In genomic region chr11:130124096-130124495, GRCh38 we compare ENCODE assay signal across 8 cellular contexts. TPM values are rescaled to one million over a fixed set of nuclear protein-coding genes. Genes with fewer than 3 reads are reported as not detected.
A peak's percentile ranks its signal among the peaks of the same experiment; 100 is the strongest.
DNase-seq lines count a peak whose midpoint lies in the region; ATAC-seq and TF ChIP-seq lines count a peak whose summit lies in the region.

No MANE protein-coding gene starts in this region.

- H2AK5ac ChIP-seq in trophoblast cell (ENCODE audit: low read length) = no peak overlapping the region

- H3K27me3 ChIP-seq in fibroblast of lung (ENCODE audit: control insufficient read depth, insufficient read depth, low read length) = no peaks in the 10 kb centered on the region
- H3K27me3 ChIP-seq in trophoblast cell (ENCODE audit: insufficient read depth, low read length) = no peaks in the 10 kb centered on the region
- no peaks in the 10 kb centered on the region for H3K27me3 ChIP-seq in effector memory CD4-positive, alpha-beta T cell (replicated peaks; ENCODE audit: control insufficient read depth, insufficient read depth, low read length, poor library complexity, severe bottlenecking)

- no peaks in the 10 kb centered on the region for H4K20me1 ChIP-seq in fibroblast of lung (ENCODE audit: control insufficient read depth, extremely low read depth, insufficient read depth, low read length)

- H3K9ac ChIP-seq in fibroblast of lung (ENCODE audit: insufficient read depth, low read length) (no peak overlapping the region), trophoblast cell (ENCODE audit: low read length) (no peak overlapping the region)

- no peaks in the 10 kb centered on the region for H3K79me1 ChIP-seq in trophoblast cell (ENCODE audit: low read length)

- peak overlapping the region; percentile 5 for H3K4me2 ChIP-seq in fibroblast of lung (ENCODE audit: extremely low read depth, insufficient read depth, low read length)
- H3K4me2 ChIP-seq in trophoblast cell (ENCODE audit: low read length) = no peak overlapping the region

- no peak overlapping the region for H3K18ac ChIP-seq in trophoblast cell (ENCODE audit: low read length)

- no peak overlapping the region for H4K91ac ChIP-seq in trophoblast cell (ENCODE audit: low read depth, low read length)

- H3K9me3 ChIP-seq in fibroblast of lung (ENCODE audit: control insufficient read depth, insufficient read depth, low read depth, low read length) (no peaks in the 10 kb centered on the region), trophoblast cell (ENCODE audit: insufficient read depth, low read depth, low read length) (no peaks in the 10 kb centered on the region)
- H3K9me3 ChIP-seq in effector memory CD4-positive, alpha-beta T cell (ENCODE audit: control insufficient read depth, low read length) = no peaks in the 10 kb centered on the region

- H3K4ac ChIP-seq in trophoblast cell (ENCODE audit: low read depth, low read length) = no peak overlapping the region

- H2BK12ac ChIP-seq in trophoblast cell (ENCODE audit: low read length) = no peak overlapping the region

- H3K27ac ChIP-seq in fibroblast of lung (ENCODE audit: insufficient read depth, low read length) = peak overlapping the region; percentile 43
- no peak overlapping the region for H3K27ac ChIP-seq in trophoblast cell (ENCODE audit: low read depth, low read length)
- no peak overlapping the region for H3K27ac ChIP-seq in effector memory CD4-positive, alpha-beta T cell (ENCODE audit: insufficient read depth, low read length, poor library complexity, severe bottlenecking)

- H4K8ac ChIP-seq in trophoblast cell (ENCODE audit: low read depth, low read length) = no peak overlapping the region

- H3K23ac ChIP-seq in trophoblast cell (ENCODE audit: low read length) = no peak overlapping the region

- no peak overlapping the region for H4K12ac ChIP-seq in trophoblast cell (ENCODE audit: low read depth, low read length)

- peak; percentile 88 for DNase-seq in EH (ENCODE audit: low read depth)
- peak; percentile 88 for DNase-seq in SIG-M5 (lab: John Stamatoyannopoulos, UW)
- peak; percentile 82 to 96 for DNase-seq in fibroblast of lung (ENCODE audit: low read depth in 2 of 2)
- DNase-seq in trophoblast cell = peak; percentile 51 to 65
- no peak for DNase-seq in D341Med (ENCODE audit: low spot score)
- DNase-seq in SHP77 treated with DMSO at 0.1 percent for 48 hours (lab: John Stamatoyannopoulos, UW) = no peak
- no peak for DNase-seq in effector memory CD4-positive, alpha-beta T cell

- H3K4me3 ChIP-seq in fibroblast of lung (replicated peaks in 1 of 4; ENCODE audit: control extremely low read depth in 1 of 4, insufficient read depth in 1 of 4, low read depth in 3 of 4, low read length in 4 of 4) (no peak overlapping the region), trophoblast cell (ENCODE audit: low read depth, low read length) (no peak overlapping the region)
- no peak overlapping the region for H3K4me3 ChIP-seq in effector memory CD4-positive, alpha-beta T cell (ENCODE audit: insufficient read depth, low read depth, low read length, poor library complexity, severe bottlenecking)

- ATAC-seq in GM19035 (IDR thresholded peaks at IDR 0.05; ENCODE audit: unreplicated experiment) = no peak

- no peak overlapping the region for H3K14ac ChIP-seq in trophoblast cell (ENCODE audit: low read length)

- no peak for TF ChIP-seq CTCF in fibroblast of lung (conservative IDR thresholded peaks at IDR 0.05 in 1 of 2, IDR thresholded peaks at IDR 0.05 in 1 of 2; ENCODE audit: low read depth in 1 of 2, low read length in 2 of 2)

- H2AFZ ChIP-seq in fibroblast of lung (ENCODE audit: low read length) (no peak overlapping the region), trophoblast cell (ENCODE audit: insufficient read depth, low read length, poor library complexity) (no peak overlapping the region)

- WGBS in trophoblast cell (ENCODE audit: extremely low coverage, insufficient coverage, insufficient read length) = no CpG with 5 or more reads among the region's 4 CpGs

- no peak overlapping the region for H2BK5ac ChIP-seq in trophoblast cell (ENCODE audit: low read depth, low read length, poor library complexity)

- H3K4me1 ChIP-seq in fibroblast of lung (ENCODE audit: control insufficient read depth, extremely low read depth, insufficient read depth, low read length) (peaks cover 4% of the 10 kb centered on the region), trophoblast cell (ENCODE audit: control insufficient read depth in 1 of 2, insufficient read depth in 2 of 2, low read length in 2 of 2) (peaks cover 7 to 9% of the 10 kb centered on the region in 2 experiments)
- peaks cover 2% of the 10 kb centered on the region for H3K4me1 ChIP-seq in effector memory CD4-positive, alpha-beta T cell (ENCODE audit: control insufficient read depth, insufficient read depth, low read length, poor library complexity, severe bottlenecking)

- H3K79me2 ChIP-seq in fibroblast of lung (ENCODE audit: control insufficient read depth, insufficient read depth, low read length) = peaks cover 7% of the 10 kb centered on the region
- H3K79me2 ChIP-seq in trophoblast cell (ENCODE audit: control insufficient read depth, insufficient read depth, low read length, poor library complexity) = no peaks in the 10 kb centered on the region

- no peak overlapping the region for H2BK120ac ChIP-seq in trophoblast cell (ENCODE audit: insufficient read depth, low read length, poor library complexity)

- H3K36me3 ChIP-seq in fibroblast of lung (ENCODE audit: control insufficient read depth, insufficient read depth, low read length) (peaks cover 11% of the 10 kb centered on the region), trophoblast cell (ENCODE audit: control insufficient read depth in 1 of 2, insufficient read depth in 2 of 2, low read length in 2 of 2) (peaks cover 18 to 53% of the 10 kb centered on the region in 2 experiments)
- peaks cover 14% of the 10 kb centered on the region for H3K36me3 ChIP-seq in effector memory CD4-positive, alpha-beta T cell (ENCODE audit: control insufficient read depth, insufficient read depth, low read length)

RNA-seq across cellular contexts. Expression of gene ST14, which starts 35.5 kb away (rescaled TPM):
- total RNA-seq in fibroblast of lung = under 0.01 TPM in 2 replicates
- polyA plus RNA-seq in fibroblast of lung = 0.01 TPM in 1 of 2 replicates, not detected in the other
- not detected in 2 replicates for polyA plus RNA-seq in fibroblast of lung (2012)
- polyA minus RNA-seq in fibroblast of lung (ENCODE audit: low replicate concordance) = not detected in 2 replicates
- polyA plus RNA-seq in trophoblast cell (2013) = 8.4 and 11.2 TPM in 2 replicates

RNA-seq across cellular contexts. Expression of gene APLP2, which starts 54.4 kb away (rescaled TPM):
- 415 and 508 TPM in 2 replicates for total RNA-seq in fibroblast of lung
- polyA plus RNA-seq in fibroblast of lung = 409 and 559 TPM in 2 replicates
- polyA plus RNA-seq in fibroblast of lung (2012) = 322 and 428 TPM in 2 replicates
- 119 and 178 TPM in 2 replicates for polyA minus RNA-seq in fibroblast of lung (ENCODE audit: low replicate concordance)
- polyA plus RNA-seq in trophoblast cell (2013) = 357 and 374 TPM in 2 replicates

Comparison
In these comparisons a context has a peak if more than half of its experiments do, and no peak if none do; other contexts are left out.
1. DNase-seq: peak in EH (single experiment), SIG-M5 (single experiment), fibroblast of lung (2 of 2) and trophoblast cell (2 of 2); none in D341Med (single experiment), SHP77 treated with DMSO at 0.1 percent for 48 hours (single experiment) and effector memory CD4-positive, alpha-beta T cell (0 of 3).